In the genomic region with DNA sequence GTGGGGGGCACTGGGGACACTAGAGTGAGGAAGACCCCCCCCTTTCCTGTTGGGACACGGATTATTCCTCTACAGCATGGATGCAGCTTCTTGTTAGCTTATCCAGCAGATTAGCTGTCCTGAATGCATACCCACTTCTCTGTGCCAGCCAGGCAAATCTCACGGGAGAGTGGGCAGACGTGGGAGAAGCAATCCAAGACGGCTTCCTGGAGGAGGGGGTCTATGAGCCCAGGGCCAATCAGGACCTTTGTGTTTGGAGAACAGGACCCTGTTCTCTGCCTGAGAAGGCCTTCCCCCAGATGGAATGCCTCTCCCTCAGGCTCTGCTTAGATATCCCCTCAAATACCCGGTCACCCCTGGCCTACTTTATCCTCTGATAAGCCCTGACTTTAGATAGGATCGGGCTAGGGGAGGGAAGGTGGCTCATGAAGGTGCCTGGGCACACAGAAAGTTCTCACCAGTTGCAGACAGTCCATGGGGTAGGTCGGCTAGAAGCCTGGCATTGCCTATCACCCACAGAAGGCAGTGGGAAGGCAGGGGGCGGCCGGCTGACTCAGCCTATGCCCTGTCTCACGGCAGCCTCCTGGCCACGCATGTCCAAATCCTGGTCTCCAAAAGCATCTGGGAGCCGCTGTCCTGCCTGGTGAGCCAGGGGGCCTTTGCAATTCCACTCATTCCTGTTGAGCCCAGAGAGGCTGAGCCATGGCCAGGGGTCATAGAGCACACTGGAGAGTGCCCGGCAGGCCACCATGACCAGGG, we compare ENCODE assay signal across 19 cellular contexts. TPM values are rescaled to one million over a fixed set of nuclear protein-coding genes. Genes with fewer than 3 reads are reported as not detected.
DNase-seq lines count a peak whose midpoint lies in the region; ATAC-seq, FAIRE-seq and TF ChIP-seq lines count a peak whose summit lies in the region.
"Had no signal": no experiment of that assay in that cellular context is flagged by ENCODE, and none has a peak within 500 bp of the region (broad histone marks: within the 10 kb centered on the region; RNA-seq: fewer than 3 reads in every experiment).

No MANE protein-coding gene starts in this region.

- FAIRE-seq in H1 (lab: Jason Lieb, UNC) (no peak), small intestine (lab: Jason Lieb, UNC) (no peak)
- FAIRE-seq: endothelial cell of umbilical vein had no signal

- H3K79me2 ChIP-seq in H1 (ENCODE audit: control insufficient read depth in 1 of 2, insufficient read depth in 2 of 2, low read length in 2 of 2), result no peaks in the 10 kb centered on the region

- WGBS in H1 (ENCODE audit: extremely low coverage in 1 of 2, insufficient coverage in 1 of 2, insufficient read length in 1 of 2, insufficient replicate concordance in 2 of 2, low coverage in 1 of 2, low lambda C conversion rate in 2 of 2, missing lambda C conversion rate in 1 of 2), 2 experiments, result 90% methylated on average over 13 of the region's 13 CpGs; no CpG with 5 or more reads in 1 of the 2 experiments
- 72 to 88% (median 79%) methylated on average over 13 of the region's 13 CpGs for WGBS in small intestine, 3 donors

- no peak overlapping the region for H3K14ac ChIP-seq in H1 (ENCODE audit: insufficient read length)

- POLR2A ChIA-PET in H1 (lab: Charles Lee; ENCODE audit: partially characterized antibody), result interaction anchor here (0.6 kb wide), 1 partner anchor 109 kb away, joined by 3 read pairs; no protein-coding TSS in a partner anchor

- peak overlapping the region; percentile 72 for H3K27ac Mint-ChIP-seq in T-helper 1 cell treated with Interleukin-12 subunit alpha and Interleukin-12 subunit beta and Interleukin-4 antibody, amounts not matched to agents 30 μg/mL and 1 μg/mL, for 36 hours

- H3K36me3 ChIP-seq in KOPT-K1 (ENCODE audit: insufficient read depth, low read length) (no peaks in the 10 kb centered on the region), H1 (ENCODE audit: control insufficient read depth in 2 of 4, insufficient read depth in 4 of 4, low read length in 3 of 4) (no peaks in the 10 kb centered on the region), small intestine (ENCODE audit: control insufficient read depth in 2 of 2, insufficient read depth in 2 of 2, low read length in 2 of 2) (no peaks in the 10 kb centered on the region)
- H3K36me3 ChIP-seq: brain microvascular endothelial cell had no signal

- no peak overlapping the region for H3K56ac ChIP-seq in H1 (replicated peaks; ENCODE audit: insufficient read length, low read depth, low read length)

- no peak overlapping the region for H3K4me3 ChIP-seq in H1 (ENCODE audit: extremely low read depth in 1 of 4, insufficient read depth in 2 of 4, low read depth in 3 of 4, low read length in 4 of 4)
- no peak overlapping the region for H3K4me3 ChIP-seq in small intestine (ENCODE audit: low read depth in 1 of 2, low read length in 2 of 2)

- no peak overlapping the region for H4K8ac ChIP-seq in H1 (ENCODE audit: extremely low read depth, insufficient read depth, low read length)

- no peak for ATAC-seq in HG02981 (IDR thresholded peaks at IDR 0.05; ENCODE audit: unreplicated experiment)
- no peak for ATAC-seq in GM18519 (IDR thresholded peaks at IDR 0.05; ENCODE audit: low FRiP score, unreplicated experiment)
- ATAC-seq: right cardiac atrium, Right ventricle myocardium inferior had no signal

- H3K27ac ChIP-seq in KOPT-K1 (ENCODE audit: low read depth, low read length, poor library complexity, severe bottlenecking) (peak overlapping the region; percentile 97), H1 (ENCODE audit: low read depth, low read length) (no peak overlapping the region), small intestine (ENCODE audit: low read depth in 1 of 2, low read length in 1 of 2) (peak overlapping the region; percentile 18 to 21)
- H3K27ac ChIP-seq: 22Rv1, brain microvascular endothelial cell had no signal

- 0 out of 2 replicates have a peak overlapping the region, but pooled peaks have one; percentile 30 for H2BK5ac ChIP-seq in H1 (ENCODE audit: low read depth, low read length)

- H3K4me1 ChIP-seq in H1 (replicated peaks in 1 of 4; ENCODE audit: control insufficient read depth in 3 of 4, insufficient read depth in 4 of 4, low read length in 3 of 4) (peaks cover 10 to 21% (median 16%) of the 10 kb centered on the region in 4 experiments), small intestine (ENCODE audit: control insufficient read depth in 2 of 2, insufficient read depth in 1 of 2, low read depth in 1 of 2, low read length in 1 of 2) (no peaks in the 10 kb centered on the region)

- TF ChIP-seq RAD21 in H1 (IDR thresholded peaks at IDR 0.05 in 1 of 2, conservative IDR thresholded peaks at IDR 0.05 in 1 of 2; ENCODE audit: low read depth in 2 of 2, low read length in 2 of 2), result no peak

- H3K36me3 Mint-ChIP-seq in T-helper 1 cell treated with Interleukin-12 subunit alpha and Interleukin-12 subunit beta and Interleukin-4 antibody, amounts not matched to agents 30 μg/mL and 1 μg/mL, for 36 hours (ENCODE audit: low read depth), result no peaks in the 10 kb centered on the region

- H3K9me3 Mint-ChIP-seq in T-helper 1 cell treated with Interleukin-12 subunit alpha and Interleukin-12 subunit beta and Interleukin-4 antibody, amounts not matched to agents 30 μg/mL and 1 μg/mL, for 36 hours, result no peaks in the 10 kb centered on the region

- no peaks in the 10 kb centered on the region for H3K9me3 ChIP-seq in KOPT-K1 (ENCODE audit: insufficient read depth, low read length, poor library complexity, severe bottlenecking)
- no peaks in the 10 kb centered on the region for H3K9me3 ChIP-seq in H1 (ENCODE audit: insufficient read depth in 2 of 2, low read depth in 1 of 2, low read length in 1 of 2)
- H3K9me3 ChIP-seq in small intestine (ENCODE audit: control insufficient read depth, low read depth), result no peaks in the 10 kb centered on the region

- peaks cover 38% of the 10 kb centered on the region for H3K4me1 Mint-ChIP-seq in T-helper 1 cell treated with Interleukin-12 subunit alpha and Interleukin-12 subunit beta and Interleukin-4 antibody, amounts not matched to agents 30 μg/mL and 1 μg/mL, for 36 hours (ENCODE audit: low read depth)

- H2BK120ac ChIP-seq in H1 (replicated peaks; ENCODE audit: low read depth, low read length), result no peak overlapping the region

- H3K27me3 Mint-ChIP-seq in T-helper 1 cell treated with Interleukin-12 subunit alpha and Interleukin-12 subunit beta and Interleukin-4 antibody, amounts not matched to agents 30 μg/mL and 1 μg/mL, for 36 hours (ENCODE audit: low read depth), result no peaks in the 10 kb centered on the region

- H2BK15ac ChIP-seq in H1 (ENCODE audit: low read length), result peak overlapping the region; percentile 84; the same call in 1 of the 2 replicates

- H3K9ac ChIP-seq in H1 (replicated peaks in 1 of 4; ENCODE audit: extremely low read depth in 1 of 4, low read depth in 3 of 4, low read length in 3 of 4), result no peak overlapping the region

- H3K18ac ChIP-seq in H1 (ENCODE audit: extremely low read depth, low read length), result no peak overlapping the region; the same call in 1 of the 2 replicates

- TF ChIP-seq CTCF in H1 (IDR thresholded peaks at IDR 0.05; ENCODE audit: control extremely low read depth in 1 of 3, insufficient read depth in 1 of 3, low read depth in 1 of 3, low read length in 3 of 3), result no peak

- H3K4ac ChIP-seq in H1 (replicated peaks; ENCODE audit: insufficient read length, low read depth, low read length), result no peak overlapping the region

- CTCF ChIA-PET in H1 (lab: Charles Lee; ENCODE audit: partially characterized antibody), result interaction anchor here (0.7 to 0.8 kb wide), 2 partner anchors 14 to 67 kb away, joined by 4 read pairs; no protein-coding TSS in a partner anchor

- peak overlapping the region; percentile 6 for H4K91ac ChIP-seq in H1 (replicated peaks; ENCODE audit: insufficient read length, low read length)

- no peak overlapping the region for H3K4me3 Mint-ChIP-seq in T-helper 1 cell treated with Interleukin-12 subunit alpha and Interleukin-12 subunit beta and Interleukin-4 antibody, amounts not matched to agents 30 μg/mL and 1 μg/mL, for 36 hours

- peak overlapping the region; percentile 94; the same call in 1 of the 2 replicates for H2BK12ac ChIP-seq in H1 (ENCODE audit: low read depth, low read length)

- TF ChIP-seq EP300 in H1 (IDR thresholded peaks at IDR 0.05; ENCODE audit: borderline replicate concordance in 1 of 2, low read depth in 2 of 2, low read length in 2 of 2), result no peak

- no peak overlapping the region for H4K5ac ChIP-seq in H1 (ENCODE audit: insufficient read length, low read depth, low read length)

- no peak overlapping the region for H3K23ac ChIP-seq in H1 (ENCODE audit: insufficient read length)

- no peak overlapping the region for H3K4me2 ChIP-seq in H1 (ENCODE audit: insufficient read depth in 1 of 2, low read depth in 2 of 2, low read length in 2 of 2)

- H2AK5ac ChIP-seq in H1 (ENCODE audit: low read depth, low read length), result no peak overlapping the region

- no peaks in the 10 kb centered on the region; the same call in 1 of the 2 replicates for H3K79me1 ChIP-seq in H1 (ENCODE audit: low read depth, low read length)

- 0 out of 2 replicates have a peak overlapping the region, but pooled peaks have one; percentile 48 for H2BK20ac ChIP-seq in H1 (ENCODE audit: low read length)

- no peak for TF ChIP-seq POLR2A in H1 (IDR thresholded peaks at IDR 0.05; ENCODE audit: control extremely low read depth in 1 of 2, low read depth in 2 of 2, low read length in 2 of 2)

- no peaks in the 10 kb centered on the region for H3K23me2 ChIP-seq in H1 (ENCODE audit: low read depth, low read length)

- no peaks in the 10 kb centered on the region for H4K20me1 ChIP-seq in H1 (replicated peaks in 1 of 2; ENCODE audit: control insufficient read depth in 1 of 2, insufficient read depth in 2 of 2, low read length in 2 of 2)

- no peaks in the 10 kb centered on the region for H3K27me3 ChIP-seq in H1 (replicated peaks in 1 of 4; ENCODE audit: control insufficient read depth in 3 of 4, extremely low read depth in 1 of 4, insufficient read depth in 3 of 4, low read length in 3 of 4)
- H3K27me3 ChIP-seq in small intestine (ENCODE audit: control insufficient read depth in 2 of 2, insufficient read depth in 2 of 2, low read length in 2 of 2), result no peaks in the 10 kb centered on the region
- H3K27me3 ChIP-seq: brain microvascular endothelial cell had no signal

- H2AFZ ChIP-seq in H1 (ENCODE audit: low read length), result no peak overlapping the region

- DNase-seq in T-helper 1 cell (no peak), H1 (ENCODE audit: low read depth in 1 of 2, low spot score in 2 of 2) (peak in 1 of 2 experiments; percentile 39), small intestine (no peak), foreskin melanocyte (no peak)
- DNase-seq: brain microvascular endothelial cell, NCI-H1694, NCI-H526 treated with DMSO at 0.1 percent for 48 hours, right cardiac atrium, substantia nigra had no signal

RNA-seq across cellular contexts. Expression of a gene that starts 34.7 kb away (rescaled TPM):
- not detected in 2 replicates for total RNA-seq in H1 (2021; fragmentation: NEBNext Ultra II Directional; extraction: Animal tissue kit (Norgen Biotek cat#: 25700))
- polyA plus RNA-seq in H1 (2011; rRNA removed), result not detected in 2 replicates
- polyA plus RNA-seq in H1 (2011; cell fraction: cytosol; rRNA removed), result not detected
- polyA plus RNA-seq in H1 (2011; cell fraction: nucleus; rRNA removed), result not detected
- polyA plus RNA-seq in H1 (2012, experiment 1 of 2), result not detected in 4 replicates
- polyA plus RNA-seq in H1 (2012, experiment 2 of 2), result not detected
- not detected for polyA plus RNA-seq in H1 (2013, experiment 1 of 2)
- not detected for polyA plus RNA-seq in H1 (2013, experiment 2 of 2)
- not detected in 2 replicates for polyA minus RNA-seq in H1 (2011; rRNA and poly(A)+ RNA removed)
- not detected for polyA minus RNA-seq in H1 (2011; cell fraction: cytosol; rRNA and poly(A)+ RNA removed)
- not detected for polyA minus RNA-seq in H1 (2011; cell fraction: nucleus; rRNA and poly(A)+ RNA removed)
- polyA plus RNA-seq in small intestine, result not detected
- total RNA-seq: Calu3, endothelial cell of umbilical vein, glomerular endothelial cell, myocyte, right cardiac atrium, Right ventricle myocardium inferior had no signal
- polyA plus RNA-seq: endothelial cell of umbilical vein, right cardiac atrium had no signal

RNA-seq across cellular contexts. Expression of a gene that starts 38.0 kb away (rescaled TPM):
- not detected in 2 replicates for total RNA-seq in H1 (2021; fragmentation: NEBNext Ultra II Directional; extraction: Animal tissue kit (Norgen Biotek cat#: 25700))
- not detected in 2 replicates for polyA plus RNA-seq in H1 (2011; rRNA removed)
- 0.62 TPM for polyA plus RNA-seq in H1 (2011; cell fraction: cytosol; rRNA removed)
- not detected for polyA plus RNA-seq in H1 (2011; cell fraction: nucleus; rRNA removed)
- not detected in 4 replicates for polyA plus RNA-seq in H1 (2012, experiment 1 of 2)
- polyA plus RNA-seq in H1 (2012, experiment 2 of 2), result 0.13 TPM
- polyA plus RNA-seq in H1 (2013, experiment 1 of 2), result not detected
- not detected for polyA plus RNA-seq in H1 (2013, experiment 2 of 2)
- 0.15 TPM in 1 of 2 replicates, not detected in the other for polyA minus RNA-seq in H1 (2011; rRNA and poly(A)+ RNA removed)
- polyA minus RNA-seq in H1 (2011; cell fraction: cytosol; rRNA and poly(A)+ RNA removed), result not detected
- not detected for polyA minus RNA-seq in H1 (2011; cell fraction: nucleus; rRNA and poly(A)+ RNA removed)
- polyA plus RNA-seq in small intestine, result not detected
- total RNA-seq: Calu3, endothelial cell of umbilical vein, glomerular endothelial cell, myocyte, right cardiac atrium, Right ventricle myocardium inferior had no signal
- polyA plus RNA-seq: endothelial cell of umbilical vein, right cardiac atrium had no signal
